Comparison of ENCODE assay signal across 1 cellular context in genomic region chr22:31347251-31348008, GRCh38.
TF ChIP-seq lines count a peak whose summit lies in the region.

No MANE protein-coding gene starts in this region.

TF ChIP-seq in HepG2, 621 proteins besides CTCF, POLR2A, EP300 and RAD21 (continued from another document and continues in another):
- TF ChIP-seq SPEN (CRISPR knock-in tag; IDR thresholded peaks at IDR 0.05; ENCODE audit: low read depth), result peak; percentile 17; the same call in 1 of the 2 replicates
- peak; percentile 4; the same call in 1 of the 2 replicates for TF ChIP-seq BORCS8-MEF2B (CRISPR knock-in tag; IDR thresholded peaks at IDR 0.05)
- TF ChIP-seq KAT2B (IDR thresholded peaks at IDR 0.05; ENCODE audit: borderline replicate concordance, low read depth, low read length), result no peak
- TF ChIP-seq TOE1 (CRISPR knock-in tag; IDR thresholded peaks at IDR 0.05), result no peak
- TF ChIP-seq ZNF749 (CRISPR knock-in tag; IDR thresholded peaks at IDR 0.05; ENCODE audit: borderline replicate concordance), result no peak
- peak; percentile 43 for TF ChIP-seq KMT2B (CRISPR knock-in tag; IDR thresholded peaks at IDR 0.05)
- no peak for TF ChIP-seq PPARG (CRISPR knock-in tag; conservative IDR thresholded peaks at IDR 0.05)
- peak; percentile 37; the same call in 1 of the 2 replicates for TF ChIP-seq ZNF414 (CRISPR knock-in tag; IDR thresholded peaks at IDR 0.05)
- 0 out of 2 replicates have a peak, but pooled peaks have one; percentile 18 for TF ChIP-seq FIP1L1 (IDR thresholded peaks at IDR 0.05; ENCODE audit: borderline replicate concordance, insufficient read depth, low read depth, low read length)
- no peak for TF ChIP-seq ZNF776 (CRISPR knock-in tag; IDR thresholded peaks at IDR 0.05)
- no peak for TF ChIP-seq MIER2 (CRISPR knock-in tag; IDR thresholded peaks at IDR 0.05)
- TF ChIP-seq KDM6A (CRISPR knock-in tag; IDR thresholded peaks at IDR 0.05; ENCODE audit: low read depth), result no peak
- 0 out of 2 replicates have a peak, but pooled peaks have one; percentile 54 for TF ChIP-seq ZNF317 (CRISPR knock-in tag; IDR thresholded peaks at IDR 0.05)
- TF ChIP-seq JUN (CRISPR knock-in tag; IDR thresholded peaks at IDR 0.05), result no peak
- peak; percentile 47; the same call in 1 of the 2 replicates for TF ChIP-seq ARID4A (CRISPR knock-in tag; IDR thresholded peaks at IDR 0.05; ENCODE audit: borderline replicate concordance)
- TF ChIP-seq ZFP91 (CRISPR knock-in tag; IDR thresholded peaks at IDR 0.05; ENCODE audit: borderline replicate concordance), result peak; percentile 58; the same call in 1 of the 2 replicates
- peak; percentile 34 for TF ChIP-seq CBX1 (IDR thresholded peaks at IDR 0.05; ENCODE audit: low read depth)
- no peak for TF ChIP-seq KDM5A (IDR thresholded peaks at IDR 0.05; ENCODE audit: borderline replicate concordance, low read length)
- peak; percentile 67 for TF ChIP-seq ETV5 (CRISPR knock-in tag; IDR thresholded peaks at IDR 0.05; ENCODE audit: borderline replicate concordance)
- peak; percentile 85 for TF ChIP-seq UBTF (CRISPR knock-in tag; IDR thresholded peaks at IDR 0.05)
- TF ChIP-seq, protein P1, sequence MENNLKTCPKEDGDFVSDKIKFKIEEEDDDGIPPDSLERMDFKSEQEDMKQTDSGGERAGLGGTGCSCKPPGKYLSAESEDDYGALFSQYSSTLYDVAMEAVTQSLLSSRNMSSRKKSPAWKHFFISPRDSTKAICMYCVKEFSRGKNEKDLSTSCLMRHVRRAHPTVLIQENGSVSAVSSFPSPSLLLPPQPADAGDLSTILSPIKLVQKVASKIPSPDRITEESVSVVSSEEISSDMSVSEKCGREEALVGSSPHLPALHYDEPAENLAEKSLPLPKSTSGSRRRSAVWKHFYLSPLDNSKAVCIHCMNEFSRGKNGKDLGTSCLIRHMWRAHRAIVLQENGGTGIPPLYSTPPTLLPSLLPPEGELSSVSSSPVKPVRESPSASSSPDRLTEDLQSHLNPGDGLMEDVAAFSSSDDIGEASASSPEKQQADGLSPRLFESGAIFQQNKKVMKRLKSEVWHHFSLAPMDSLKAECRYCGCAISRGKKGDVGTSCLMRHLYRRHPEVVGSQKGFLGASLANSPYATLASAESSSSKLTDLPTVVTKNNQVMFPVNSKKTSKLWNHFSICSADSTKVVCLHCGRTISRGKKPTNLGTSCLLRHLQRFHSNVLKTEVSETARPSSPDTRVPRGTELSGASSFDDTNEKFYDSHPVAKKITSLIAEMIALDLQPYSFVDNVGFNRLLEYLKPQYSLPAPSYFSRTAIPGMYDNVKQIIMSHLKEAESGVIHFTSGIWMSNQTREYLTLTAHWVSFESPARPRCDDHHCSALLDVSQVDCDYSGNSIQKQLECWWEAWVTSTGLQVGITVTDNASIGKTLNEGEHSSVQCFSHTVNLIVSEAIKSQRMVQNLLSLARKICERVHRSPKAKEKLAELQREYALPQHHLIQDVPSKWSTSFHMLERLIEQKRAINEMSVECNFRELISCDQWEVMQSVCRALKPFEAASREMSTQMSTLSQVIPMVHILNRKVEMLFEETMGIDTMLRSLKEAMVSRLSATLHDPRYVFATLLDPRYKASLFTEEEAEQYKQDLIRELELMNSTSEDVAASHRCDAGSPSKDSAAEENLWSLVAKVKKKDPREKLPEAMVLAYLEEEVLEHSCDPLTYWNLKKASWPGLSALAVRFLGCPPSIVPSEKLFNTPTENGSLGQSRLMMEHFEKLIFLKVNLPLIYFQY (CRISPR knock-in tag; IDR thresholded peaks at IDR 0.05; ENCODE audit: borderline replicate concordance), result no peak
- TF ChIP-seq ZNF883 (CRISPR knock-in tag; IDR thresholded peaks at IDR 0.05; ENCODE audit: not compliant biosample characterization), result no peak
- no peak for TF ChIP-seq RAD51 (IDR thresholded peaks at IDR 0.05; ENCODE audit: borderline replicate concordance)
- peak; percentile 98 for TF ChIP-seq SNAPC4 (CRISPR knock-in tag; IDR thresholded peaks at IDR 0.05)
- TF ChIP-seq POLR2AphosphoS5 (IDR thresholded peaks at IDR 0.05; ENCODE audit: low read depth, low read length), result peak; percentile 48
- no peak for TF ChIP-seq NONO (IDR thresholded peaks at IDR 0.05)
- TF ChIP-seq NONO (CRISPR knock-in tag; conservative IDR thresholded peaks at IDR 0.05), result peak; percentile 30
- no peak; the same call in 1 of the 2 replicates for TF ChIP-seq FOXA3 (CRISPR knock-in tag; IDR thresholded peaks at IDR 0.05)
- no peak for TF ChIP-seq ETV6 (CRISPR knock-in tag; conservative IDR thresholded peaks at IDR 0.05)
- no peak for TF ChIP-seq KLF16 (CRISPR knock-in tag; IDR thresholded peaks at IDR 0.05)
- TF ChIP-seq, protein P2, sequence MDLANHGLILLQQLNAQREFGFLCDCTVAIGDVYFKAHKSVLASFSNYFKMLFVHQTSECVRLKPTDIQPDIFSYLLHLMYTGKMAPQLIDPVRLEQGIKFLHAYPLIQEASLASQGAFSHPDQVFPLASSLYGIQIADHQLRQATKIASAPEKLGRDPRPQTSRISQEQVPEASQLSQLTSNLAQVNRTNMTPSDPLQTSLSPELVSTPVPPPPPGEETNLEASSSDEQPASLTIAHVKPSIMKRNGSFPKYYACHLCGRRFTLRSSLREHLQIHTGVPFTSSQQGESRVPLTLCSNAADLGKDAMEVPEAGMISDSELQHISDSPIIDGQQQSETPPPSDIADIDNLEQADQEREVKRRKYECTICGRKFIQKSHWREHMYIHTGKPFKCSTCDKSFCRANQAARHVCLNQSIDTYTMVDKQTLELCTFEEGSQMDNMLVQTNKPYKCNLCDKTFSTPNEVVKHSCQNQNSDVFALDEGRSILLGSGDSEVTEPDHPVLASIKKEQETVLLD (CRISPR knock-in tag; IDR thresholded peaks at IDR 0.05; ENCODE audit: low read depth), result peak; percentile 53; the same call in 1 of the 2 replicates
- no peak for TF ChIP-seq NFKB2 (CRISPR knock-in tag; IDR thresholded peaks at IDR 0.05; ENCODE audit: borderline replicate concordance)
- TF ChIP-seq, protein P3, sequence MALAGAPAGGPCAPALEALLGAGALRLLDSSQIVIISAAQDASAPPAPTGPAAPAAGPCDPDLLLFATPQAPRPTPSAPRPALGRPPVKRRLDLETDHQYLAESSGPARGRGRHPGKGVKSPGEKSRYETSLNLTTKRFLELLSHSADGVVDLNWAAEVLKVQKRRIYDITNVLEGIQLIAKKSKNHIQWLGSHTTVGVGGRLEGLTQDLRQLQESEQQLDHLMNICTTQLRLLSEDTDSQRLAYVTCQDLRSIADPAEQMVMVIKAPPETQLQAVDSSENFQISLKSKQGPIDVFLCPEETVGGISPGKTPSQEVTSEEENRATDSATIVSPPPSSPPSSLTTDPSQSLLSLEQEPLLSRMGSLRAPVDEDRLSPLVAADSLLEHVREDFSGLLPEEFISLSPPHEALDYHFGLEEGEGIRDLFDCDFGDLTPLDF (CRISPR knock-in tag; IDR thresholded peaks at IDR 0.05), result peak; percentile 11; the same call in 1 of the 2 replicates
- TF ChIP-seq NCOA5 (CRISPR knock-in tag; IDR thresholded peaks at IDR 0.05), result no peak
